Comparison of ENCODE assay signal across 23 cellular contexts in genomic region chr14:62599616-62600385, GRCh38.
DNase-seq lines count a peak whose midpoint lies in the region; ATAC-seq and FAIRE-seq lines count a peak whose summit lies in the region.
"Had no signal": no experiment of that assay in that cellular context is flagged by ENCODE, and none has a peak within 500 bp of the region (broad histone marks: within the 10 kb centered on the region; RNA-seq: fewer than 3 reads in every experiment).

No MANE protein-coding gene starts in this region.

- no peak overlapping the region for H3K4me3 Mint-ChIP-seq in stimulated activated naive CD8-positive, alpha-beta T cell treated with anti-CD3 and anti-CD28 coated beads, Interleukin-15, Interleukin-2, amounts not matched to agents 100 ng/mL and 50 ng/mL, for 24 hours
- H3K4me3 Mint-ChIP-seq: B cell; CD4-positive, alpha-beta T cell; CD8-positive, alpha-beta T cell had no signal

- H3K27ac Mint-ChIP-seq in stimulated activated naive CD8-positive, alpha-beta T cell treated with anti-CD3 and anti-CD28 coated beads, Interleukin-15, Interleukin-2, amounts not matched to agents 100 ng/mL and 50 ng/mL, for 24 hours = peak overlapping the region; percentile 36
- H3K27ac Mint-ChIP-seq: B cell; CD4-positive, alpha-beta T cell; CD8-positive, alpha-beta T cell had no signal

- H3K36me3 Mint-ChIP-seq in stimulated activated naive CD8-positive, alpha-beta T cell treated with anti-CD3 and anti-CD28 coated beads, Interleukin-15, Interleukin-2, amounts not matched to agents 100 ng/mL and 50 ng/mL, for 24 hours (ENCODE audit: low read depth) = no peaks in the 10 kb centered on the region
- H3K36me3 Mint-ChIP-seq: CD8-positive, alpha-beta T cell had no signal

- H3K27me3 Mint-ChIP-seq in stimulated activated naive CD8-positive, alpha-beta T cell treated with anti-CD3 and anti-CD28 coated beads, Interleukin-15, Interleukin-2, amounts not matched to agents 100 ng/mL and 50 ng/mL, for 24 hours = no peaks in the 10 kb centered on the region
- H3K27me3 Mint-ChIP-seq: B cell; CD4-positive, alpha-beta T cell had no signal

- no peaks in the 10 kb centered on the region for H3K4me1 Mint-ChIP-seq in stimulated activated naive CD8-positive, alpha-beta T cell treated with anti-CD3 and anti-CD28 coated beads, Interleukin-15, Interleukin-2, amounts not matched to agents 100 ng/mL and 50 ng/mL, for 24 hours (ENCODE audit: low read depth)
- H3K4me1 Mint-ChIP-seq: B cell had no signal

- peak; percentile 89 for FAIRE-seq in HTR-8/SVneo (lab: Jason Lieb, UNC)
- FAIRE-seq: D721Med, GM12878, GM12892, GM18507 had no signal

- ATAC-seq in stimulated activated naive CD8-positive, alpha-beta T cell treated with anti-CD3 and anti-CD28 coated beads, Interleukin-15, Interleukin-2, amounts not matched to agents 100 U/mL and 50 U/mL, for 24 hours = no peak
- ATAC-seq: CD8-positive, alpha-beta T cell; GM12878 had no signal

- peaks cover 15% of the 10 kb centered on the region for H3K9me3 Mint-ChIP-seq in stimulated activated naive CD8-positive, alpha-beta T cell treated with anti-CD3 and anti-CD28 coated beads, Interleukin-15, Interleukin-2, amounts not matched to agents 100 ng/mL and 50 ng/mL, for 24 hours

- DNase-seq in stimulated activated naive CD8-positive, alpha-beta T cell treated with anti-CD3 and anti-CD28 coated beads, Interleukin-15, Interleukin-2, amounts not matched to agents 100 U/mL and 50 U/mL, for 24 hours = no peak
- DNase-seq in HTR-8/SVneo (ENCODE audit: insufficient read length, low spot score) (no peak), SW480 (ENCODE audit: low spot score) (no peak), NCI-H1436 treated with DMSO at 0.1 percent for 48 hours (lab: John Stamatoyannopoulos, UW) (no peak)
- DNase-seq: 8988T; AML-193; Caco-2; Calu3; CD4-positive, alpha-beta T cell; CD8-positive, alpha-beta T cell; DMS 273 treated with DMSO at 0.1 percent for 48 hours; DMS153; DMS53; DMS79; DND-41; EL; GDM1 had no signal
